Comparison of ENCODE assay signal across 21 cellular contexts in the genomic region with DNA sequence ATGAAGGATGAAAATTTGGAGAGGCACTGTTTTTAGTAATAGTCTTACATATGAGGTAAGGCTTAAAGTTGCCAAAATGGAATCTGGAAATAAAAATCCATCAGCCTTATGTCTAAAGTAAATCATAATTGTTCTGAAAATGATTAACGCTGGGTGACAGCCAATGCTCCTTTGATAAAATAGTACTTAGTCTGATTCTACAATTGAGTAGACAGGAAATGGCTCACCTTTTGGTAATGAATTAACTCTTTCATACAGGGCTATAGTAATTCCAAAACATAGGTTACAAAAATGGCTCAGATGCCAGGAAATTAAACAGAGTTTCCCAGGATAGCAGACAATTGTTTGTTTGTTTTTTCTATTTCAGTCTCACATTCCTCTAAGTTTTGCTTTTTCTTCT.
A peak's percentile ranks its signal among the peaks of the same experiment; 100 is the strongest.
DNase-seq lines count a peak whose midpoint lies in the region; ATAC-seq and TF ChIP-seq lines count a peak whose summit lies in the region.
"Had no signal": no experiment of that assay in that cellular context is flagged by ENCODE, and none has a peak within 500 bp of the region (broad histone marks: within the 10 kb centered on the region; RNA-seq: fewer than 3 reads in every experiment).

No MANE protein-coding gene starts in this region.

- H3K4me3 Mint-ChIP-seq in activated naive CD8-positive, alpha-beta T cell treated with anti-CD3 and anti-CD28 coated beads, Interleukin-2, amount 50 U/mL, for 24 hours = no peak overlapping the region
- H3K4me3 Mint-ChIP-seq in activated CD8-positive, alpha-beta memory T cell treated with anti-CD3 and anti-CD28 coated beads, Interleukin-2, amount 10 ng/mL, durations not matched to agents 7 days and 5 days = no peak overlapping the region
- H3K4me3 Mint-ChIP-seq: GM23338; T-helper 1 cell treated with Interleukin-12 subunit alpha and Interleukin-12 subunit beta and Interleukin-4 antibody, amounts not matched to agents 30 μg/mL and 1 μg/mL, for 36 hours had no signal

- H3K4me1 Mint-ChIP-seq in activated naive CD8-positive, alpha-beta T cell treated with anti-CD3 and anti-CD28 coated beads, Interleukin-2, amount 50 U/mL, for 24 hours = no peaks in the 10 kb centered on the region
- H3K4me1 Mint-ChIP-seq in activated CD8-positive, alpha-beta memory T cell treated with anti-CD3 and anti-CD28 coated beads, Interleukin-2, amount 10 ng/mL, durations not matched to agents 7 days and 5 days = no peaks in the 10 kb centered on the region
- H3K4me1 Mint-ChIP-seq: GM23338 had no signal

- ATAC-seq in activated naive CD8-positive, alpha-beta T cell treated with anti-CD3 and anti-CD28 coated beads, Interleukin-2, amount 50 U/mL, for 24 hours = no peak
- no peak for ATAC-seq in stimulated activated naive CD8-positive, alpha-beta T cell treated with anti-CD3 and anti-CD28 coated beads, Interleukin-15, Interleukin-2, amounts not matched to agents 100 U/mL and 50 U/mL, for 24 hours
- ATAC-seq in activated CD8-positive, alpha-beta memory T cell treated with anti-CD3 and anti-CD28 coated beads, Interleukin-2, amount 10 ng/mL, durations not matched to agents 7 days and 5 days = no peak
- ATAC-seq: GM12878, GM23338, HCT116, Right ventricle myocardium inferior had no signal

- no peak for TF ChIP-seq CTCF in fibroblast of pulmonary artery (IDR thresholded peaks at IDR 0.05; ENCODE audit: low read length, missing control alignments)

- CTCF ChIA-PET in activated CD8-positive, alpha-beta memory T cell treated with anti-CD3 and anti-CD28 coated beads, Interleukin-2, amount 10 ng/mL, durations not matched to agents 7 days and 5 days (lab: Charles Lee) = no interaction called here

- H3K27me3 Mint-ChIP-seq in activated naive CD8-positive, alpha-beta T cell treated with anti-CD3 and anti-CD28 coated beads, Interleukin-2, amount 50 U/mL, for 24 hours = no peaks in the 10 kb centered on the region
- no peaks in the 10 kb centered on the region for H3K27me3 Mint-ChIP-seq in activated CD8-positive, alpha-beta memory T cell treated with anti-CD3 and anti-CD28 coated beads, Interleukin-2, amount 10 ng/mL, durations not matched to agents 7 days and 5 days

- H3K36me3 Mint-ChIP-seq in activated naive CD8-positive, alpha-beta T cell treated with anti-CD3 and anti-CD28 coated beads, Interleukin-2, amount 50 U/mL, for 24 hours (ENCODE audit: low read depth) = no peaks in the 10 kb centered on the region
- H3K36me3 Mint-ChIP-seq in activated CD8-positive, alpha-beta memory T cell treated with anti-CD3 and anti-CD28 coated beads, Interleukin-2, amount 10 ng/mL, durations not matched to agents 7 days and 5 days = no peaks in the 10 kb centered on the region

- H3K4me3 ChIP-seq in fibroblast of pulmonary artery (replicated peaks; ENCODE audit: low read depth, low read length) = no peak overlapping the region
- H3K4me3 ChIP-seq: GM12878, GM23338, SJSA1 had no signal

- DNase-seq in COR-L47 (lab: John Stamatoyannopoulos, UW) = peak; percentile 12
- peak; percentile 65 for DNase-seq in HT-29 (ENCODE audit: low spot score)
- DNase-seq in NCI-H748 treated with DMSO at 0.1 percent for 48 hours (lab: John Stamatoyannopoulos, UW) = peak; percentile 62
- DNase-seq in fibroblast of pulmonary artery (ENCODE audit: low read depth) = peak; percentile 33
- DNase-seq in activated naive CD8-positive, alpha-beta T cell treated with anti-CD3 and anti-CD28 coated beads, Interleukin-2, amount 50 U/mL, for 24 hours = no peak
- DNase-seq in stimulated activated naive CD8-positive, alpha-beta T cell treated with anti-CD3 and anti-CD28 coated beads, Interleukin-15, Interleukin-2, amounts not matched to agents 100 U/mL and 50 U/mL, for 24 hours = no peak
- no peak for DNase-seq in activated CD8-positive, alpha-beta memory T cell treated with anti-CD3 and anti-CD28 coated beads, Interleukin-2, amount 10 ng/mL, durations not matched to agents 7 days and 5 days
- DNase-seq: BE2C, DND-41, IMR-90, NCI-H1105 treated with DMSO at 0.1 percent for 48 hours, NCI-H2171, NCI-H446, NCI-H526, OCI-M1 had no signal

- H3K9me3 Mint-ChIP-seq in activated naive CD8-positive, alpha-beta T cell treated with anti-CD3 and anti-CD28 coated beads, Interleukin-2, amount 50 U/mL, for 24 hours = peaks cover 4% of the 10 kb centered on the region
- H3K9me3 Mint-ChIP-seq in activated CD8-positive, alpha-beta memory T cell treated with anti-CD3 and anti-CD28 coated beads, Interleukin-2, amount 10 ng/mL, durations not matched to agents 7 days and 5 days (ENCODE audit: low read depth) = no peaks in the 10 kb centered on the region
- H3K9me3 Mint-ChIP-seq: GM23338; T-helper 1 cell treated with Interleukin-12 subunit alpha and Interleukin-12 subunit beta and Interleukin-4 antibody, amounts not matched to agents 30 μg/mL and 1 μg/mL, for 36 hours had no signal

- no peak overlapping the region for H3K27ac Mint-ChIP-seq in activated naive CD8-positive, alpha-beta T cell treated with anti-CD3 and anti-CD28 coated beads, Interleukin-2, amount 50 U/mL, for 24 hours
- no peak overlapping the region for H3K27ac Mint-ChIP-seq in activated CD8-positive, alpha-beta memory T cell treated with anti-CD3 and anti-CD28 coated beads, Interleukin-2, amount 10 ng/mL, durations not matched to agents 7 days and 5 days
- H3K27ac Mint-ChIP-seq: GM23338; T-helper 1 cell treated with Interleukin-12 subunit alpha and Interleukin-12 subunit beta and Interleukin-4 antibody, amounts not matched to agents 30 μg/mL and 1 μg/mL, for 36 hours had no signal

Comparison
In these comparisons a context has a peak if more than half of its experiments do, and no peak if none do; other contexts are left out.
1. DNase-seq: peak in COR-L47 (single experiment), HT-29 (single experiment), NCI-H748 treated with DMSO at 0.1 percent for 48 hours (single experiment) and fibroblast of pulmonary artery (single experiment); none in activated naive CD8-positive, alpha-beta T cell treated with anti-CD3 and anti-CD28 coated beads, Interleukin-2, amount 50 U/mL, for 24 hours (single experiment), stimulated activated naive CD8-positive, alpha-beta T cell treated with anti-CD3 and anti-CD28 coated beads, Interleukin-15, Interleukin-2, amounts not matched to agents 100 U/mL and 50 U/mL, for 24 hours (single experiment) and activated CD8-positive, alpha-beta memory T cell treated with anti-CD3 and anti-CD28 coated beads, Interleukin-2, amount 10 ng/mL, durations not matched to agents 7 days and 5 days (single experiment).